In the genomic region with DNA sequence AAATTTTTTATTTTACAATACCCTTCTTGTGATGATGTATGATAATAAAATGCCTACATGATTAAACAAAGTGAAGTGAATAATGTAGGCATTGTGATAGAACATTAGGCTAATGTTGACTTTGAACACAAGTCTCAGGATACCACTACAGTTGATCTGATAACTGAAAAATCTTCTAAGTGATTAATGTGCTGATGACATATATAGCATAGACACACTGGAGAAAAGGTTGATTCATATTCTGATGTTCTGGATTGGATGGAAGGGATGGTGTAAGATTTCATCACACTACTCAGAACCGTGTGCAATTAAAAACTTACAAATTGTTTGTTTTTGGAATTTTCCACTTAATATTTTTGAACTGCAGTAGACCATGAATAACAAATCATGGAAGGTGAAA, we compare ENCODE assay signal across 23 cellular contexts.
"Had no signal": no experiment of that assay in that cellular context is flagged by ENCODE, and none has a peak within 500 bp of the region (broad histone marks: within the 10 kb centered on the region; RNA-seq: fewer than 3 reads in every experiment).

No MANE protein-coding gene starts in this region.

- H3K9me3 ChIP-seq: colonic mucosa, gastrocnemius medialis had no signal

- H3K4me3 ChIP-seq: colonic mucosa, coronary artery, dorsolateral prefrontal cortex, esophagus muscularis mucosa, esophagus squamous epithelium, gastrocnemius medialis, gastroesophageal sphincter, heart left ventricle, heart right ventricle had no signal

- ATAC-seq: effector memory CD8-positive, alpha-beta T cell; esophagus mucosa; gastrocnemius medialis; gastroesophageal sphincter; heart left ventricle; heart right ventricle had no signal

- H3K36me3 ChIP-seq: colonic mucosa, esophagus muscularis mucosa, esophagus squamous epithelium, gastrocnemius medialis, gastroesophageal sphincter, heart left ventricle, heart right ventricle had no signal

- H3K27ac ChIP-seq: colonic mucosa, coronary artery, dorsolateral prefrontal cortex, epithelial cell of prostate, esophagus muscularis mucosa, esophagus squamous epithelium, gastrocnemius medialis, gastroesophageal sphincter, heart left ventricle, heart right ventricle had no signal

- DNase-seq: colonic mucosa; cortex of kidney; dermis blood vessel endothelial cell; dorsolateral prefrontal cortex; effector CD4-positive, alpha-beta T cell; effector CD8-positive, alpha-beta T cell; effector memory CD4-positive, alpha-beta T cell; effector memory CD8-positive, alpha-beta T cell; endodermal cell; erythroblast; esophagus squamous epithelium; foreskin fibroblast; foreskin melanocyte; gastrocnemius medialis; glutamatergic neuron; head of caudate nucleus; heart left ventricle; heart right ventricle had no signal

- H3K4me1 ChIP-seq: colonic mucosa, esophagus muscularis mucosa, esophagus squamous epithelium, gastrocnemius medialis, gastroesophageal sphincter, heart left ventricle, heart right ventricle had no signal

- H3K27me3 ChIP-seq: colonic mucosa, dorsolateral prefrontal cortex, esophagus muscularis mucosa, esophagus squamous epithelium, gastrocnemius medialis, gastroesophageal sphincter, heart left ventricle, heart right ventricle had no signal
